Comparison of ENCODE assay signal across 13 cellular contexts in genomic region chr6:13307508-13307995, GRCh38. TPM values are rescaled to one million over a fixed set of nuclear protein-coding genes. Genes with fewer than 3 reads are reported as not detected.
DNase-seq lines count a peak whose midpoint lies in the region; TF ChIP-seq lines count a peak whose summit lies in the region.
"Had no signal": no experiment of that assay in that cellular context is flagged by ENCODE, and none has a peak within 500 bp of the region (broad histone marks: within the 10 kb centered on the region; RNA-seq: fewer than 3 reads in every experiment).

No MANE protein-coding gene starts in this region.

- H3K9ac ChIP-seq in fibroblast of lung (ENCODE audit: insufficient read depth, low read length) = no peak overlapping the region
- H3K9ac ChIP-seq in MM.1S (ENCODE audit: low read length) = no peak overlapping the region

- H3K79me2 ChIP-seq in fibroblast of lung (ENCODE audit: control insufficient read depth, insufficient read depth, low read length) (no peaks in the 10 kb centered on the region), MM.1S (ENCODE audit: low read length) (peaks cover 7% of the 10 kb centered on the region; the same call in 1 of the 2 replicates)

- H3K4me1 ChIP-seq in left ventricle myocardium inferior (peaks cover 52% of the 10 kb centered on the region), fibroblast of lung (ENCODE audit: control insufficient read depth, extremely low read depth, insufficient read depth, low read length) (peaks cover 13% of the 10 kb centered on the region), MM.1S (ENCODE audit: low read length) (peaks cover 29% of the 10 kb centered on the region)

- TF ChIP-seq CTCF in left ventricle myocardium inferior (IDR thresholded peaks at IDR 0.05; ENCODE audit: borderline replicate concordance) = no peak
- no peak for TF ChIP-seq CTCF in fibroblast of lung (conservative IDR thresholded peaks at IDR 0.05 in 1 of 2, IDR thresholded peaks at IDR 0.05 in 1 of 2; ENCODE audit: low read depth in 1 of 2, low read length in 2 of 2)
- TF ChIP-seq CTCF in MM.1S (IDR thresholded peaks at IDR 0.05; ENCODE audit: low read length) = no peak

- DNase-seq in left ventricle myocardium inferior = no peak
- DNase-seq in cardiac septum (ENCODE audit: low spot score) = no peak
- peak; percentile 84 for DNase-seq in RPMI7951 (ENCODE audit: low read depth)
- peak; percentile 66 to 70 for DNase-seq in fibroblast of lung (ENCODE audit: low read depth in 2 of 2)
- DNase-seq in stromal cell of bone marrow (ENCODE audit: low read depth) = peak; percentile 18
- DNase-seq in SHP77 treated with DMSO at 0.1 percent for 48 hours (lab: John Stamatoyannopoulos, UW) = no peak
- DNase-seq in MM.1S = no peak
- no peak for DNase-seq in KG1 (lab: John Stamatoyannopoulos, UW)
- DNase-seq: colonic mucosa; naive B cell; NCI-H187 treated with DMSO at 0.1 percent for 48 hours; stimulated activated naive B cell treated with anti-CD40 and anti-IgM and Interleukin-4, amounts not matched to agents 10 μg/mL and 1 μg/mL and 100 μg/mL, for 72 hours had no signal

- peaks cover 16% of the 10 kb centered on the region for H3F3A ChIP-seq in MM.1S (ENCODE audit: insufficient read depth, low read length)

- H3K36me3 ChIP-seq in left ventricle myocardium inferior (peaks cover 63% of the 10 kb centered on the region), fibroblast of lung (ENCODE audit: control insufficient read depth, insufficient read depth, low read length) (peaks cover 2% of the 10 kb centered on the region), MM.1S (replicated peaks; ENCODE audit: insufficient read depth, low read length) (no peaks in the 10 kb centered on the region; the same call in 1 of the 2 replicates)
- H3K36me3 ChIP-seq: colonic mucosa had no signal

- H3K27me3 ChIP-seq in left ventricle myocardium inferior (ENCODE audit: low read depth) (no peaks in the 10 kb centered on the region), fibroblast of lung (ENCODE audit: control insufficient read depth, insufficient read depth, low read length) (no peaks in the 10 kb centered on the region), MM.1S (replicated peaks; ENCODE audit: insufficient read depth, low read length) (no peaks in the 10 kb centered on the region)
- H3K27me3 ChIP-seq: colonic mucosa had no signal

- H3K9me2 ChIP-seq in MM.1S (replicated peaks; ENCODE audit: insufficient read depth, low read length) = no peaks in the 10 kb centered on the region

- H3K4me3 ChIP-seq in left ventricle myocardium inferior (no peak overlapping the region), fibroblast of lung (replicated peaks in 1 of 4; ENCODE audit: control extremely low read depth in 1 of 4, insufficient read depth in 1 of 4, low read depth in 3 of 4, low read length in 4 of 4) (no peak overlapping the region), MM.1S (ENCODE audit: low read length) (no peak overlapping the region)
- H3K4me3 ChIP-seq: colonic mucosa had no signal

- H2AFZ ChIP-seq in fibroblast of lung (ENCODE audit: low read length) (no peak overlapping the region), MM.1S (ENCODE audit: low read length) (no peak overlapping the region)

- H3K4me2 ChIP-seq in fibroblast of lung (ENCODE audit: extremely low read depth, insufficient read depth, low read length) = no peak overlapping the region
- H3K4me2 ChIP-seq in MM.1S (ENCODE audit: low read depth, low read length) = no peak overlapping the region

- no peaks in the 10 kb centered on the region for H4K20me1 ChIP-seq in fibroblast of lung (ENCODE audit: control insufficient read depth, extremely low read depth, insufficient read depth, low read length)
- H4K20me1 ChIP-seq in MM.1S (ENCODE audit: insufficient read depth, low read length) = no peaks in the 10 kb centered on the region

- no peaks in the 10 kb centered on the region for H3K9me3 ChIP-seq in left ventricle myocardium inferior (replicated peaks)
- no peaks in the 10 kb centered on the region for H3K9me3 ChIP-seq in fibroblast of lung (ENCODE audit: control insufficient read depth, insufficient read depth, low read depth, low read length)
- no peaks in the 10 kb centered on the region for H3K9me3 ChIP-seq in MM.1S (replicated peaks; ENCODE audit: insufficient read depth, low read length)
- H3K9me3 ChIP-seq: colonic mucosa had no signal

- H3K27ac ChIP-seq in left ventricle myocardium inferior (replicated peaks) (peak overlapping the region; percentile 30), fibroblast of lung (ENCODE audit: insufficient read depth, low read length) (peak overlapping the region; percentile 14), MM.1S (ENCODE audit: low read length) (no peak overlapping the region)
- H3K27ac ChIP-seq: colonic mucosa, VCaP had no signal

- intact Hi-C loops in left ventricle myocardium inferior (cut with micrococcal nuclease) (no loop called here), cardiac septum (cut with DNase I) (no loop called here)

RNA-seq across cellular contexts. Expression of gene TBC1D7, which starts 20.8 kb away (rescaled TPM):
- total RNA-seq in left ventricle myocardium inferior (40.2 TPM), cardiac septum (30.5 TPM), fibroblast of lung (12.8 and 19.3 TPM in 2 replicates)
- 41.9 and 43.9 TPM in 2 replicates for total RNA-seq in RPMI7951 (2014; rRNA removed; shearing (Covaris generic))
- 24.5 and 31.1 TPM in 2 replicates for polyA plus RNA-seq in fibroblast of lung
- polyA plus RNA-seq in fibroblast of lung (2012) = 19.2 and 19.9 TPM in 2 replicates
- polyA minus RNA-seq in fibroblast of lung (ENCODE audit: low replicate concordance) = 3.7 and 44.6 TPM in 2 replicates

Comparison
In these comparisons a context has a peak if more than half of its experiments do, and no peak if none do; other contexts are left out.
1. DNase-seq: peak in RPMI7951 (single experiment), fibroblast of lung (2 of 2) and stromal cell of bone marrow (single experiment); none in left ventricle myocardium inferior (single experiment), cardiac septum (single experiment), SHP77 treated with DMSO at 0.1 percent for 48 hours (single experiment), MM.1S (single experiment) and KG1 (single experiment).